Comparison of ENCODE assay signal across 10 cellular contexts in the genomic region with DNA sequence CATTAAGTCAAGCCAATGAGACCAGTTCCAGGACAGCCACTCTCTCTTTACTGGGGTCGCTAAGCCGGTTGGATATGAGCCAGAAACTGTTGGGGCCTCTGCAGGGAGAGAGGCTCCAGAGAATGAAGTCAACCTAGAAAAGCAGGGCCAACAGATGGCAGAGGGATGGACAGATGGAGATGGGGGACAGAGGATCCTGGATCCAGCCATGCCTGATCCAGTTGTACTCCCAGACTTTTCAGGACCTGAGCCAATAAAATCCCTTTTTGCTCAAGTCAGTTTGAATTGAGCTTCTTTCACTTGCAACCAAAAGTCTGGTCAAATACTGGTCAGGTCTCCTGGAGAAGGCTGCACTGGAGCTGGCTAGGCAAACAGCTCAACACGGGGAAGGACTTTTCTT. TPM values are rescaled to one million over a fixed set of nuclear protein-coding genes. Genes with fewer than 3 reads are reported as not detected.
DNase-seq lines count a peak whose midpoint lies in the region; ATAC-seq and TF ChIP-seq lines count a peak whose summit lies in the region.
"Had no signal": no experiment of that assay in that cellular context is flagged by ENCODE, and none has a peak within 500 bp of the region (broad histone marks: within the 10 kb centered on the region; RNA-seq: fewer than 3 reads in every experiment).

No MANE protein-coding gene starts in this region.

- peak overlapping the region; percentile 81 for H3K4me3 ChIP-seq in LNCaP clone FGC (ENCODE audit: low read depth, low read length)
- no peak overlapping the region for H3K4me3 ChIP-seq in body of pancreas
- H3K4me3 ChIP-seq in mesodermal cell (ENCODE audit: extremely low read depth, insufficient read depth, low read length, poor library complexity, severe bottlenecking): peak overlapping the region; percentile 95

- intact Hi-C loops in body of pancreas (cut with DNase I): no loop called here

- DNase-seq in Ammon's horn (ENCODE audit: low spot score): peak; percentile 2
- no peak for DNase-seq in LNCaP clone FGC (ENCODE audit: low read depth)
- no peak for DNase-seq in body of pancreas
- no peak for DNase-seq in amniotic stem cell (lab: John Stamatoyannopoulos, UW)
- no peak for DNase-seq in stimulated activated CD4-positive, alpha-beta T cell treated with anti-CD3 and anti-CD28 coated beads, Interleukin-12 subunit alpha, Interleukin-12 subunit beta, amount 100 ng/mL, for 4 hours
- DNase-seq in D341Med (ENCODE audit: low spot score): no peak
- DNase-seq: activated CD4-positive, CD25-positive, alpha-beta regulatory T cell treated with anti-CD3 and anti-CD28 coated beads, Interleukin-2, amount 50 U/mL, for 72 hours; left lung had no signal

- H3K36me3 ChIP-seq in body of pancreas (replicated peaks in 1 of 2; ENCODE audit: insufficient read depth in 1 of 2, low read depth in 2 of 2): peaks cover 0 to 2% of the 10 kb centered on the region in 2 donors
- peaks cover 60% of the 10 kb centered on the region for H3K36me3 ChIP-seq in mesodermal cell (ENCODE audit: control insufficient read depth, insufficient read depth, low read length)

- TF ChIP-seq POLR2A in body of pancreas (IDR thresholded peaks at IDR 0.05): no peak

- H3K4me1 ChIP-seq in body of pancreas: peaks cover 46% of the 10 kb centered on the region
- H3K4me1 ChIP-seq in mesodermal cell (ENCODE audit: control insufficient read depth, insufficient read depth, low read length, poor library complexity, severe bottlenecking): peaks cover 36% of the 10 kb centered on the region

- no peaks in the 10 kb centered on the region for H3K27me3 ChIP-seq in body of pancreas

- ATAC-seq in body of pancreas (no peak), HG03097 (IDR thresholded peaks at IDR 0.05; ENCODE audit: low FRiP score, unreplicated experiment) (no peak)
- ATAC-seq: left lung had no signal

- TF ChIP-seq CTCF in LNCaP clone FGC (IDR thresholded peaks at IDR 0.05; ENCODE audit: control insufficient read depth, extremely low read depth, insufficient read depth) (no peak), body of pancreas (IDR thresholded peaks at IDR 0.05) (no peak)

- H3K9me3 ChIP-seq in body of pancreas (no peaks in the 10 kb centered on the region), mesodermal cell (ENCODE audit: control insufficient read depth, low read length) (no peaks in the 10 kb centered on the region)
- H3K9me3 ChIP-seq: left lung had no signal

- WGBS in body of pancreas, 2 donors: 34 to 38% methylated on average over 3 of the region's 3 CpGs
- 62 to 66% methylated on average over 3 of the region's 3 CpGs for WGBS in mesodermal cell (ENCODE audit: insufficient coverage in 2 of 2), 2 experiments

- peak overlapping the region in 3 of 4 donors; percentile 25 to 83 (median 68) for H3K27ac ChIP-seq in body of pancreas
- H3K27ac ChIP-seq in mesodermal cell (ENCODE audit: low read depth, low read length, severe bottlenecking): no peak overlapping the region

RNA-seq across cellular contexts. Expression of gene DHCR24, which starts 2.2 kb away (rescaled TPM):
- total RNA-seq in body of pancreas: 10 to 100 TPM; 23.6 to 32.3 TPM
- 129 TPM for polyA plus RNA-seq in mesodermal cell (2013, experiment 1 of 2)
- polyA plus RNA-seq in mesodermal cell (2013, experiment 2 of 2): 113 TPM

Comparison
In these comparisons a context has a peak if more than half of its experiments do, and no peak if none do; other contexts are left out.
1. H3K4me3 ChIP-seq: peak in LNCaP clone FGC (single experiment) and mesodermal cell (single experiment); none in body of pancreas (0 of 2).